11 cellular contexts compared by ENCODE assay signal in genomic region chr12:63967358-63967757, GRCh38.
DNase-seq lines count a peak whose midpoint lies in the region; ATAC-seq, FAIRE-seq and TF ChIP-seq lines count a peak whose summit lies in the region.
"Had no signal": no experiment of that assay in that cellular context is flagged by ENCODE, and none has a peak within 500 bp of the region (broad histone marks: within the 10 kb centered on the region; RNA-seq: fewer than 3 reads in every experiment).

No MANE protein-coding gene starts in this region.

- H3K9ac ChIP-seq in H9 (ENCODE audit: extremely low read depth, insufficient read length, low read length) (no peak overlapping the region), SK-N-SH (no peak overlapping the region), trophoblast cell (ENCODE audit: low read length) (no peak overlapping the region), kidney (ENCODE audit: low read length in 2 of 2) (no peak overlapping the region)

- H2AK5ac ChIP-seq in H9 (ENCODE audit: insufficient read length, low read length) (no peak overlapping the region), trophoblast cell (ENCODE audit: low read length) (no peak overlapping the region)

- H4K20me1 ChIP-seq in H9 (ENCODE audit: control insufficient read depth, insufficient read depth, insufficient read length) (no peaks in the 10 kb centered on the region), SK-N-SH (ENCODE audit: insufficient read depth) (no peaks in the 10 kb centered on the region)

- no peak for FAIRE-seq in GM12892 (lab: Jason Lieb, UNC)
- FAIRE-seq in kidney (lab: Jason Lieb, UNC) = no peak

- intact Hi-C loops in kidney (cut with DNase I) = no loop called here

- H3K79me1 ChIP-seq in H9 (ENCODE audit: insufficient read depth, low read depth, low read length, poor library complexity, severe bottlenecking) = no peaks in the 10 kb centered on the region
- no peaks in the 10 kb centered on the region for H3K79me1 ChIP-seq in trophoblast cell (ENCODE audit: low read length)

- peaks cover 11% of the 10 kb centered on the region for H3F3A ChIP-seq in SK-N-SH (replicated peaks; ENCODE audit: insufficient read depth)

- H3K4me3 ChIP-seq in SK-N-SH (ENCODE audit: low read depth in 2 of 2, low read length in 1 of 2) (no peak overlapping the region), epithelial cell of proximal tubule (ENCODE audit: low read depth, low read length) (no peak overlapping the region), trophoblast cell (ENCODE audit: low read depth, low read length) (no peak overlapping the region), kidney (ENCODE audit: low read length in 2 of 2) (no peak overlapping the region)
- H3K4me3 ChIP-seq: right atrium auricular region had no signal

- no peak overlapping the region for H4K91ac ChIP-seq in H9 (ENCODE audit: insufficient read length, low read depth, low read length)
- H4K91ac ChIP-seq in trophoblast cell (ENCODE audit: low read depth, low read length) = no peak overlapping the region

- peaks cover 41 to 49% of the 10 kb centered on the region in 2 experiments for H3K4me1 Mint-ChIP-seq in H9

- H4K8ac ChIP-seq in H9 (replicated peaks; ENCODE audit: insufficient read length, low read depth, low read length) = no peak overlapping the region
- no peak overlapping the region for H4K8ac ChIP-seq in trophoblast cell (ENCODE audit: low read depth, low read length)

- H3K14ac ChIP-seq in H9 (ENCODE audit: insufficient read depth, low read length) = no peak overlapping the region
- no peak overlapping the region for H3K14ac ChIP-seq in trophoblast cell (ENCODE audit: low read length)

- H3K4ac ChIP-seq in H9 (ENCODE audit: low read depth, low read length) (no peak overlapping the region), trophoblast cell (ENCODE audit: low read depth, low read length) (no peak overlapping the region)

- H3K23ac ChIP-seq in H9 (ENCODE audit: insufficient read length, low read depth, low read length) (no peak overlapping the region), trophoblast cell (ENCODE audit: low read length) (peak overlapping the region; percentile 13)

- H4K12ac ChIP-seq in trophoblast cell (ENCODE audit: low read depth, low read length) = no peak overlapping the region

- no peak overlapping the region for H3K4me3 Mint-ChIP-seq in H9
- H3K4me3 Mint-ChIP-seq: CD8-positive, alpha-beta T cell had no signal

- H3K56ac ChIP-seq in H9 (ENCODE audit: insufficient read length, low read depth, low read length) = no peak overlapping the region

- H3K27me3 ChIP-seq in H9 (ENCODE audit: insufficient read depth, low read length) (no peaks in the 10 kb centered on the region), SK-N-SH (ENCODE audit: insufficient read depth) (no peaks in the 10 kb centered on the region), trophoblast cell (ENCODE audit: insufficient read depth, low read length) (no peaks in the 10 kb centered on the region)
- H3K27me3 ChIP-seq: right atrium auricular region had no signal

- whole genome bisulfite sequencing in H9 (ENCODE audit: extremely low coverage, insufficient read length, low lambda C conversion rate) = no CpG with 5 or more reads among the region's 5 CpGs
- 83% methylated on average over 5 of the region's 5 CpGs for WGBS in SK-N-SH (ENCODE audit: low lambda C conversion rate)
- WGBS in trophoblast cell (ENCODE audit: extremely low coverage, insufficient coverage, insufficient read length) = no CpG with 5 or more reads among the region's 5 CpGs

- no peak overlapping the region for H2BK15ac ChIP-seq in H9 (ENCODE audit: low read depth, low read length)

- H3K27ac ChIP-seq in H9 (ENCODE audit: insufficient read length, low read depth, low read length) = no peak overlapping the region
- H3K27ac ChIP-seq in SK-N-SH (ENCODE audit: low read depth in 2 of 2, low read length in 1 of 2) = peak overlapping the region; percentile 28 to 72
- H3K27ac ChIP-seq in trophoblast cell (ENCODE audit: low read depth, low read length) = no peak overlapping the region
- no peak overlapping the region for H3K27ac ChIP-seq in kidney (ENCODE audit: low read depth in 2 of 2, low read length in 2 of 2)
- H3K27ac ChIP-seq: right atrium auricular region had no signal

- H4K5ac ChIP-seq in H9 (ENCODE audit: insufficient read length, low read depth, low read length) = no peak overlapping the region

- H3K4me1 ChIP-seq in H9 (ENCODE audit: insufficient read depth, low read length) = no peaks in the 10 kb centered on the region; the same call in 1 of the 2 replicates
- H3K4me1 ChIP-seq in SK-N-SH (ENCODE audit: control insufficient read depth in 1 of 2, insufficient read depth in 2 of 2, low read depth in 1 of 2, low read length in 1 of 2) = peaks cover 26% of the 10 kb centered on the region in 2 experiments; a peak in 3 of 4 replicates
- H3K4me1 ChIP-seq in trophoblast cell (ENCODE audit: control insufficient read depth in 1 of 2, insufficient read depth in 2 of 2, low read length in 2 of 2) = peaks cover 5 to 8% of the 10 kb centered on the region in 2 experiments
- H3K4me1 ChIP-seq in kidney (ENCODE audit: control insufficient read depth in 1 of 2, insufficient read depth in 1 of 2, low read depth in 1 of 2, low read length in 2 of 2) = peaks cover 0 to 4% of the 10 kb centered on the region in 2 donors
- H3K4me1 ChIP-seq: right atrium auricular region had no signal

- no peaks in the 10 kb centered on the region for H3K36me3 Mint-ChIP-seq in H9 (ENCODE audit: insufficient read depth in 1 of 3, low read depth in 3 of 3)
- H3K36me3 Mint-ChIP-seq: CD8-positive, alpha-beta T cell had no signal

- ATAC-seq in GM21528 (IDR thresholded peaks at IDR 0.05; ENCODE audit: low FRiP score, unreplicated experiment) (no peak), GM19467 (IDR thresholded peaks at IDR 0.05; ENCODE audit: unreplicated experiment) (no peak)
- ATAC-seq: CD8-positive, alpha-beta T cell had no signal

- CTCF ChIA-PET in SK-N-SH (lab: Yijun Ruan, JAX) = interaction anchor here (0.6 to 1.1 kb wide), 2 partner anchors 58 to 123 kb away, joined by 3 read pairs; partner anchors contain the start of gene SRGAP1

- H3T11ph ChIP-seq in H9 (ENCODE audit: low read length) = no peak overlapping the region

- H3K9me3 ChIP-seq in H9 (ENCODE audit: control insufficient read depth, low read depth, low read length) (no peaks in the 10 kb centered on the region), SK-N-SH (no peaks in the 10 kb centered on the region), trophoblast cell (ENCODE audit: insufficient read depth, low read depth, low read length) (no peaks in the 10 kb centered on the region), kidney (ENCODE audit: control insufficient read depth in 1 of 2, low read length in 2 of 2) (no peaks in the 10 kb centered on the region)
- H3K9me3 ChIP-seq: right atrium auricular region had no signal

- DNase-seq in H9 = no peak
- DNase-seq in SK-N-SH = no peak
- peak; percentile 30 for DNase-seq in epithelial cell of proximal tubule (ENCODE audit: low read depth)
- no peak for DNase-seq in trophoblast cell
- DNase-seq in GM12892 (ENCODE audit: insufficient read length) = no peak
- DNase-seq in kidney = no peak
- DNase-seq: CD8-positive, alpha-beta T cell; NK-92 treated with Interleukin-12 subunit alpha and Interleukin-12 subunit beta, amount 100 ng/mL, for 24 hours had no signal

- H2BK5ac ChIP-seq in H9 (ENCODE audit: insufficient read length, low read length) = no peak overlapping the region
- H2BK5ac ChIP-seq in trophoblast cell (ENCODE audit: low read depth, low read length, poor library complexity) = no peak overlapping the region

- no peak overlapping the region for H2AFZ ChIP-seq in H9 (ENCODE audit: low read length)
- H2AFZ ChIP-seq in SK-N-SH (ENCODE audit: low read depth) = no peak overlapping the region
- no peak overlapping the region for H2AFZ ChIP-seq in trophoblast cell (ENCODE audit: insufficient read depth, low read length, poor library complexity)

- no peak for TF ChIP-seq POLR2A in GM12892 (IDR thresholded peaks at IDR 0.05; ENCODE audit: low read depth, low read length)

- no peaks in the 10 kb centered on the region for H3K23me2 ChIP-seq in H9 (ENCODE audit: insufficient read length, low read depth, low read length, poor library complexity, severe bottlenecking)

- H3K36me3 ChIP-seq in SK-N-SH (replicated peaks in 1 of 2; ENCODE audit: control insufficient read depth in 1 of 2, insufficient read depth in 2 of 2, low read length in 1 of 2) = no peaks in the 10 kb centered on the region
- H3K36me3 ChIP-seq in trophoblast cell (ENCODE audit: control insufficient read depth in 1 of 2, insufficient read depth in 2 of 2, low read length in 2 of 2) = no peaks in the 10 kb centered on the region
- H3K36me3 ChIP-seq in kidney (ENCODE audit: control insufficient read depth in 1 of 2, insufficient read depth in 2 of 2, low read length in 2 of 2) = no peaks in the 10 kb centered on the region
- H3K36me3 ChIP-seq: right atrium auricular region had no signal

- no peak overlapping the region for H2BK12ac ChIP-seq in H9 (ENCODE audit: insufficient read length, low read depth, low read length)
- no peak overlapping the region for H2BK12ac ChIP-seq in trophoblast cell (ENCODE audit: low read length)

- H3K27me3 Mint-ChIP-seq in H9 (ENCODE audit: low read depth) = no peaks in the 10 kb centered on the region

- H3K27ac Mint-ChIP-seq in H9 = peak overlapping the region in 2 of 3 experiments; percentile 21 to 70; a peak in 3 of 7 replicates
- H3K27ac Mint-ChIP-seq: CD8-positive, alpha-beta T cell had no signal

- no peak for TF ChIP-seq CTCF in H9 (conservative IDR thresholded peaks at IDR 0.05)
- no peak for TF ChIP-seq CTCF in SK-N-SH (IDR thresholded peaks at IDR 0.05)
- TF ChIP-seq CTCF in epithelial cell of proximal tubule (conservative IDR thresholded peaks at IDR 0.05; ENCODE audit: low read depth, low read length) = no peak
- TF ChIP-seq CTCF in kidney (IDR thresholded peaks at IDR 0.05; ENCODE audit: borderline replicate concordance, extremely low read depth, insufficient read depth) = no peak

- no peak for TF ChIP-seq RAD21 in SK-N-SH (IDR thresholded peaks at IDR 0.05; ENCODE audit: low read length)

- no peak overlapping the region for H2BK20ac ChIP-seq in H9 (ENCODE audit: low read depth, low read length, poor library complexity, severe bottlenecking)

- H3K18ac ChIP-seq in H9 (ENCODE audit: insufficient read length, low read depth, low read length) = no peak overlapping the region
- no peak overlapping the region for H3K18ac ChIP-seq in trophoblast cell (ENCODE audit: low read length)

- H3K4me2 ChIP-seq in H9 (ENCODE audit: insufficient read depth, insufficient read length, low read length) = no peak overlapping the region
- no peak overlapping the region for H3K4me2 ChIP-seq in SK-N-SH
- no peak overlapping the region for H3K4me2 ChIP-seq in trophoblast cell (ENCODE audit: low read length)

- POLR2A ChIA-PET in SK-N-SH (lab: Yijun Ruan, JAX) = no interaction called here

- H3K9me2 ChIP-seq in SK-N-SH = no peaks in the 10 kb centered on the region

- H2BK120ac ChIP-seq in H9 (ENCODE audit: low read depth, low read length, poor library complexity, severe bottlenecking) (no peak overlapping the region), trophoblast cell (ENCODE audit: insufficient read depth, low read length, poor library complexity) (no peak overlapping the region)

- no peaks in the 10 kb centered on the region for H3K9me3 Mint-ChIP-seq in H9
- H3K9me3 Mint-ChIP-seq: CD8-positive, alpha-beta T cell had no signal

- peak in 1 of 2 experiments; percentile 61; a peak in 1 of 4 replicates for TF ChIP-seq EP300 in SK-N-SH (IDR thresholded peaks at IDR 0.05; ENCODE audit: borderline replicate concordance in 1 of 2, low read depth in 1 of 2, low read length in 1 of 2)

- H3K79me2 ChIP-seq in H9 (ENCODE audit: insufficient read depth, low read length) (no peaks in the 10 kb centered on the region), SK-N-SH (ENCODE audit: insufficient read depth) (peaks cover 17% of the 10 kb centered on the region), trophoblast cell (ENCODE audit: control insufficient read depth, insufficient read depth, low read length, poor library complexity) (no peaks in the 10 kb centered on the region)

Comparison
In these comparisons a context has a peak if more than half of its experiments do, and no peak if none do; other contexts are left out.
1. H3K27ac ChIP-seq: peak in SK-N-SH (2 of 2); none in H9 (single experiment), trophoblast cell (single experiment) and kidney (0 of 2).